In genomic region chr2:197556456-197556855, GRCh38 we compare ENCODE assay signal across 1 cellular context.
TF ChIP-seq lines count a peak whose summit lies in the region.

No MANE protein-coding gene starts in this region.

TF ChIP-seq in K562, 482 proteins besides CTCF, POLR2A, EP300 and RAD21:
- no peak for TF ChIP-seq NFXL1 (CRISPR knock-in tag; IDR thresholded peaks at IDR 0.05)
- TF ChIP-seq EHMT2 (IDR thresholded peaks at IDR 0.05): 0 out of 2 replicates have a peak, but pooled peaks have one; percentile 32
- TF ChIP-seq CEBPG (CRISPR knock-in tag; IDR thresholded peaks at IDR 0.05): no peak
- peak in 1 of 2 experiments; percentile 51; a peak in 1 of 4 replicates for TF ChIP-seq CEBPG (tag; conservative IDR thresholded peaks at IDR 0.05 in 1 of 2, IDR thresholded peaks at IDR 0.05 in 1 of 2)
- TF ChIP-seq TRIM28 (IDR thresholded peaks at IDR 0.05): no peak
- peak; percentile 65; the same call in 1 of the 2 replicates for TF ChIP-seq ATF7 (IDR thresholded peaks at IDR 0.05)
- no peak for TF ChIP-seq BRD9 (IDR thresholded peaks at IDR 0.05; ENCODE audit: low read depth, partially characterized antibody)
- no peak for TF ChIP-seq ERF (CRISPR knock-in tag; IDR thresholded peaks at IDR 0.05)
- TF ChIP-seq, protein P1, sequence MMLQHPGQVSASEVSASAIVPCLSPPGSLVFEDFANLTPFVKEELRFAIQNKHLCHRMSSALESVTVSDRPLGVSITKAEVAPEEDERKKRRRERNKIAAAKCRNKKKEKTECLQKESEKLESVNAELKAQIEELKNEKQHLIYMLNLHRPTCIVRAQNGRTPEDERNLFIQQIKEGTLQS (IDR thresholded peaks at IDR 0.05): peak; percentile 55; the same call in 1 of the 2 replicates
- TF ChIP-seq, protein P1 (CRISPR knock-in tag; conservative IDR thresholded peaks at IDR 0.05): no peak
- TF ChIP-seq VEZF1 (CRISPR knock-in tag; IDR thresholded peaks at IDR 0.05): no peak
- TF ChIP-seq CEBPB (tag; IDR thresholded peaks at IDR 0.05): 0 out of 2 replicates have a peak, but pooled peaks have one; percentile 19
